Comparison of ENCODE assay signal across 1 cellular context in genomic region chr1:117370509-117370908, GRCh38.
TF ChIP-seq lines count a peak whose summit lies in the region.

No MANE protein-coding gene starts in this region.

TF ChIP-seq in SK-N-SH treated with all-trans-retinoic acid at 6 μM for 48 hours, 23 proteins besides CTCF, POLR2A, EP300 and RAD21 (continued from another document):
- TF ChIP-seq CSRNP3 (CRISPR knock-in tag; IDR thresholded peaks at IDR 0.05): no peak
TF ChIP-seq in SK-N-SH treated with all-trans-retinoic acid at 6 μM for 48 hours: peak in this region for 0.
